Comparison of ENCODE assay signal across 1 cellular context in genomic region chr1:118862755-118863154, GRCh38.
TF ChIP-seq lines count a peak whose summit lies in the region.

No MANE protein-coding gene starts in this region.

TF ChIP-seq in GM12878, 131 proteins besides CTCF, POLR2A, EP300 and RAD21 (continued from another document):
- no peak for TF ChIP-seq BHLHE40 (IDR thresholded peaks at IDR 0.05; ENCODE audit: borderline replicate concordance in 1 of 2, low read depth in 2 of 2, low read length in 1 of 2)
